In the genomic region with DNA sequence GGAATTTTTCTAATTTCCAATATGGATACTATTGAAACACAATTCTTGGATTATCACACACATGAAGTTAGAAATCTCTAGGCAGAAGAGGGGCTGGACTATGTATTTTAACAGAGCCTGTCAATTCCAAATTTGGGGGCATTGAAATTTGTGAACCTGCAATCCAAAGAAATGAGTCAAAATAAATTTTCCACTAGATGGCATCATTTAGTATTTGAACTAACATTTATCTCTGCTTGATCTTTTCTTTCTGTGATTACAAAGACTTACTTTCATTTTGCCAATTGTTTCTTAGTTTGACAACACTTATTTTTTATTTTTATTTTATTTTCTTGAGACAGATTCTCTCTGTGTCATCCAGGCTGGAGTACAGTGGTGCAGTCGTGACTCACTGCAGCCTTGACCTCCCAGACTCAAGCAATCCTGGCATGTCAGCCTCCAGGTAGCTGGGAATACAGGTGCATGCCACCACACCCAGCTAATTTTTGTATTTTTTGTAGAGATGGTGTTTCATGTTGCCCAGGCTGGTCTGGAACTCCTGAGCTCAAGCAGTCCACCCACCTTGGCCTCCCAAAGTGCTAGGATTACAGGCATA, we compare ENCODE assay signal across 1 cellular context.
TF ChIP-seq lines count a peak whose summit lies in the region.

No MANE protein-coding gene starts in this region.

TF ChIP-seq in WTC11, 78 proteins besides CTCF, POLR2A, EP300 and RAD21 (continued from another document):
- TF ChIP-seq, protein P1, sequence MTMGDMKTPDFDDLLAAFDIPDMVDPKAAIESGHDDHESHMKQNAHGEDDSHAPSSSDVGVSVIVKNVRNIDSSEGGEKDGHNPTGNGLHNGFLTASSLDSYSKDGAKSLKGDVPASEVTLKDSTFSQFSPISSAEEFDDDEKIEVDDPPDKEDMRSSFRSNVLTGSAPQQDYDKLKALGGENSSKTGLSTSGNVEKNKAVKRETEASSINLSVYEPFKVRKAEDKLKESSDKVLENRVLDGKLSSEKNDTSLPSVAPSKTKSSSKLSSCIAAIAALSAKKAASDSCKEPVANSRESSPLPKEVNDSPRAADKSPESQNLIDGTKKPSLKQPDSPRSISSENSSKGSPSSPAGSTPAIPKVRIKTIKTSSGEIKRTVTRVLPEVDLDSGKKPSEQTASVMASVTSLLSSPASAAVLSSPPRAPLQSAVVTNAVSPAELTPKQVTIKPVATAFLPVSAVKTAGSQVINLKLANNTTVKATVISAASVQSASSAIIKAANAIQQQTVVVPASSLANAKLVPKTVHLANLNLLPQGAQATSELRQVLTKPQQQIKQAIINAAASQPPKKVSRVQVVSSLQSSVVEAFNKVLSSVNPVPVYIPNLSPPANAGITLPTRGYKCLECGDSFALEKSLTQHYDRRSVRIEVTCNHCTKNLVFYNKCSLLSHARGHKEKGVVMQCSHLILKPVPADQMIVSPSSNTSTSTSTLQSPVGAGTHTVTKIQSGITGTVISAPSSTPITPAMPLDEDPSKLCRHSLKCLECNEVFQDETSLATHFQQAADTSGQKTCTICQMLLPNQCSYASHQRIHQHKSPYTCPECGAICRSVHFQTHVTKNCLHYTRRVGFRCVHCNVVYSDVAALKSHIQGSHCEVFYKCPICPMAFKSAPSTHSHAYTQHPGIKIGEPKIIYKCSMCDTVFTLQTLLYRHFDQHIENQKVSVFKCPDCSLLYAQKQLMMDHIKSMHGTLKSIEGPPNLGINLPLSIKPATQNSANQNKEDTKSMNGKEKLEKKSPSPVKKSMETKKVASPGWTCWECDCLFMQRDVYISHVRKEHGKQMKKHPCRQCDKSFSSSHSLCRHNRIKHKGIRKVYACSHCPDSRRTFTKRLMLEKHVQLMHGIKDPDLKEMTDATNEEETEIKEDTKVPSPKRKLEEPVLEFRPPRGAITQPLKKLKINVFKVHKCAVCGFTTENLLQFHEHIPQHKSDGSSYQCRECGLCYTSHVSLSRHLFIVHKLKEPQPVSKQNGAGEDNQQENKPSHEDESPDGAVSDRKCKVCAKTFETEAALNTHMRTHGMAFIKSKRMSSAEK (CRISPR knock-in tag; IDR thresholded peaks at IDR 0.05; ENCODE audit: borderline replicate concordance) = no peak
- TF ChIP-seq ZNF425 (CRISPR knock-in tag; conservative IDR thresholded peaks at IDR 0.05) (no peak), ERG (CRISPR knock-in tag; IDR thresholded peaks at IDR 0.05) (no peak), NR3C1 (CRISPR knock-in tag; conservative IDR thresholded peaks at IDR 0.05; ENCODE audit: low read depth) (no peak)
- TF ChIP-seq, protein P2, sequence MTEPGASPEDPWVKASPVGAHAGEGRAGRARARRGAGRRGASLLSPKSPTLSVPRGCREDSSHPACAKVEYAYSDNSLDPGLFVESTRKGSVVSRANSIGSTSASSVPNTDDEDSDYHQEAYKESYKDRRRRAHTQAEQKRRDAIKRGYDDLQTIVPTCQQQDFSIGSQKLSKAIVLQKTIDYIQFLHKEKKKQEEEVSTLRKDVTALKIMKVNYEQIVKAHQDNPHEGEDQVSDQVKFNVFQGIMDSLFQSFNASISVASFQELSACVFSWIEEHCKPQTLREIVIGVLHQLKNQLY (CRISPR knock-in tag; IDR thresholded peaks at IDR 0.05) = no peak
